21 cellular contexts compared by ENCODE assay signal in genomic region chr9:121390372-121390771, GRCh38. TPM values are rescaled to one million over a fixed set of nuclear protein-coding genes. Genes with fewer than 3 reads are reported as not detected.
DNase-seq lines count a peak whose midpoint lies in the region; ATAC-seq, FAIRE-seq and TF ChIP-seq lines count a peak whose summit lies in the region.
"Had no signal": no experiment of that assay in that cellular context is flagged by ENCODE, and none has a peak within 500 bp of the region (broad histone marks: within the 10 kb centered on the region; RNA-seq: fewer than 3 reads in every experiment).

No MANE protein-coding gene starts in this region.

- H3K4me1 ChIP-seq in HEK293 (ENCODE audit: control insufficient read depth, insufficient read depth, low read length) (no peaks in the 10 kb centered on the region), K562 (replicated peaks in 1 of 2; ENCODE audit: control insufficient read depth in 2 of 2, insufficient read depth in 2 of 2, low read length in 2 of 2) (peaks cover 0 to 17% of the 10 kb centered on the region in 2 experiments; a peak in 3 of 5 replicates)
- H3K4me1 ChIP-seq: BE2C had no signal

- in situ Hi-C loops in K562 (cut with MboI): loop anchor here (10.0 kb wide), 1 partner anchor 636 kb away; no protein-coding TSS in a partner anchor

- no peaks in the 10 kb centered on the region for H3K27me3 ChIP-seq in K562 (ENCODE audit: control insufficient read depth in 2 of 2, insufficient read depth in 2 of 2, low read length in 2 of 2)
- H3K27me3 ChIP-seq: BLaER1 had no signal

- no TSS peak for BruUV-seq in K562 (replicated peaks; lab: Mats Ljungman, UMichigan)

- WGBS in K562 (ENCODE audit: insufficient coverage, low coverage, missing lambda C conversion rate): 35% methylated on average over 1 of the region's 1 CpG

- no peak overlapping the region for H3K4me2 ChIP-seq in K562 (ENCODE audit: insufficient read depth, low read length)
- H3K4me2 ChIP-seq: BLaER1 had no signal

- ATAC-seq in K562: no peak
- no peak for ATAC-seq in HG03378 (IDR thresholded peaks at IDR 0.05; ENCODE audit: unreplicated experiment)
- ATAC-seq: CD8-positive, alpha-beta T cell had no signal

- no peak for FAIRE-seq in K562 (lab: Jason Lieb, UNC)
- FAIRE-seq: A204.1, D721Med, G401.6, GM12891, GM19239 had no signal

- H2AFZ ChIP-seq in K562 (ENCODE audit: low read depth, low read length): no peak overlapping the region

- H3K36me3 ChIP-seq in HEK293 (ENCODE audit: control insufficient read depth in 2 of 2, insufficient read depth in 1 of 2, low read length in 2 of 2) (no peaks in the 10 kb centered on the region), K562 (ENCODE audit: control insufficient read depth, insufficient read depth, low read length) (no peaks in the 10 kb centered on the region; the same call in 2 of the 3 replicates)
- H3K36me3 ChIP-seq: BE2C, BLaER1 had no signal

- CTCF ChIA-PET in HEK293 (lab: Yijun Ruan, JAX): interaction anchor here (0.7 to 3.0 kb wide), 5 partner anchors 7 to 70 kb away, joined by 3 to 15 read pairs (median 7); no protein-coding TSS in a partner anchor
- CTCF ChIA-PET in K562 (lab: Yijun Ruan, JAX; ENCODE audit: low intra/inter-chr PET ratio): no interaction called here

- no peak for TF ChIP-seq RAD21 in K562 (CRISPR knock-in tag; conservative IDR thresholded peaks at IDR 0.05 in 1 of 2, IDR thresholded peaks at IDR 0.05 in 1 of 2)

- intact Hi-C loops in K562 (cut with micrococcal nuclease): loop anchor here (10.0 kb wide), 1 partner anchor 406 kb away; no protein-coding TSS in a partner anchor

- H3K4me3 ChIP-seq in HEK293 (ENCODE audit: low read depth, low read length) (no peak overlapping the region), K562 (no peak overlapping the region)
- H3K4me3 ChIP-seq: BLaER1 had no signal

- no peak for TF ChIP-seq CTCF in HEK293 (tag by site-specific recombination; IDR thresholded peaks at IDR 0.05)
- no peak for TF ChIP-seq CTCF in K562 (IDR thresholded peaks at IDR 0.05 in 2 of 3, conservative IDR thresholded peaks at IDR 0.05 in 1 of 3; ENCODE audit: insufficient read depth in 2 of 3, low read depth in 1 of 3, low read length in 3 of 3)

- no peaks in the 10 kb centered on the region for H3K79me2 ChIP-seq in K562 (ENCODE audit: control insufficient read depth, insufficient read depth, low read length)

- no peak for TF ChIP-seq POLR2A in K562 (conservative IDR thresholded peaks at IDR 0.05)

- H4K20me1 ChIP-seq in K562 (replicated peaks; ENCODE audit: control insufficient read depth, insufficient read depth, low read length): no peaks in the 10 kb centered on the region
- H4K20me1 ChIP-seq: BLaER1 had no signal

- no peak overlapping the region for H3K27ac ChIP-seq in HEK293 (ENCODE audit: extremely low read depth, low read depth, low read length)
- H3K27ac ChIP-seq in K562 (ENCODE audit: extremely low read depth, low read depth, low read length): no peak overlapping the region
- H3K27ac ChIP-seq: BLaER1 had no signal

- H3K9me3 ChIP-seq in HEK293 (ENCODE audit: control insufficient read depth, insufficient read depth, low read depth, low read length) (no peaks in the 10 kb centered on the region), K562 (replicated peaks; ENCODE audit: control insufficient read depth, insufficient read depth, low read depth, low read length) (no peaks in the 10 kb centered on the region)
- H3K9me3 ChIP-seq: BE2C, BLaER1, Caco-2 had no signal

- no peak for TF ChIP-seq EP300 in K562 (IDR thresholded peaks at IDR 0.05; ENCODE audit: low read length)

- POLR2A ChIA-PET in HEK293 (lab: Yijun Ruan, JAX) (no interaction called here), K562 (lab: Yijun Ruan, JAX) (no interaction called here)

- DNase-seq in GOT3 (lab: John Stamatoyannopoulos, UW): peak; percentile 95
- no peak for DNase-seq in K562 (ENCODE audit: extremely low read depth in 1 of 4, low spot score in 3 of 4)
- DNase-seq in NCI-H1694 treated with DMSO at 0.1 percent for 48 hours (lab: John Stamatoyannopoulos, UW): no peak
- DNase-seq: 8988T; ACHN; BE2C; C1 segment of cervical spinal cord; Caco-2; Calu3; CD4-positive, alpha-beta T cell; CD8-positive, alpha-beta T cell; DMS79 treated with DMSO at 0.1 percent for 48 hours; GF-D8 had no signal

- no peak overlapping the region for H3K9ac ChIP-seq in K562 (ENCODE audit: insufficient read depth in 1 of 2, low read depth in 2 of 2, low read length in 2 of 2)
- H3K9ac ChIP-seq: BLaER1 had no signal

- no peaks in the 10 kb centered on the region for H3K9me1 ChIP-seq in K562 (ENCODE audit: control insufficient read depth, insufficient read depth, low read length)

TF ChIP-seq in HEK293, 187 proteins besides CTCF, POLR2A, EP300 and RAD21:
- no peak for TF ChIP-seq BCL11A (tag by site-specific recombination; IDR thresholded peaks at IDR 0.05; ENCODE audit: low read depth)
- TF ChIP-seq PRDM10 (tag by site-specific recombination; IDR thresholded peaks at IDR 0.05): peak; percentile 75
- TF ChIP-seq ZNF623 (tag by site-specific recombination; IDR thresholded peaks at IDR 0.05): no peak

TF ChIP-seq in K562, 482 proteins besides CTCF, POLR2A, EP300 and RAD21:
- no peak for TF ChIP-seq RBM15 (IDR thresholded peaks at IDR 0.05; ENCODE audit: insufficient read depth, low read length)
- TF ChIP-seq PRDM10 (IDR thresholded peaks at IDR 0.05; ENCODE audit: partially characterized antibody): peak; percentile 93
- TF ChIP-seq DDX20 (tag; IDR thresholded peaks at IDR 0.05; ENCODE audit: low read depth): no peak
- peak; percentile 30; the same call in 1 of the 2 replicates for TF ChIP-seq ATF7 (IDR thresholded peaks at IDR 0.05)
- no peak for TF ChIP-seq CEBPG (CRISPR knock-in tag; IDR thresholded peaks at IDR 0.05)
- TF ChIP-seq CEBPG (tag; conservative IDR thresholded peaks at IDR 0.05 in 1 of 2, IDR thresholded peaks at IDR 0.05 in 1 of 2): peak in 1 of 2 experiments; percentile 31; a peak in 1 of 4 replicates

RNA-seq across cellular contexts. Expression of gene STOM, which starts 20.3 kb away (rescaled TPM):
- total RNA-seq in K562 (2011; cell fraction: chromatin; rRNA removed; ENCODE audit: low replicate concordance): 57.6 and 69.2 TPM in 2 replicates
- 86.6 and 95.4 TPM in 2 replicates for total RNA-seq in K562 (2011; cell fraction: nucleolus; rRNA removed)
- total RNA-seq in K562 (2011; cell fraction: nucleoplasm; rRNA removed): 109 and 133 TPM in 2 replicates
- total RNA-seq in K562 (2014; rRNA removed): 23.2 and 34.7 TPM in 2 replicates
- 43.9 and 52.4 TPM in 2 replicates for total RNA-seq in K562 (2014; rRNA removed; fragmentation: Illumina TruSeq; extraction: Trizol)
- 54.4 and 58.1 TPM in 2 replicates for total RNA-seq in K562 (2015; rRNA removed; fragmentation: Illumina TruSeq; extraction: Trizol)
- total RNA-seq in K562 (2021): 56.7 and 56.9 TPM in 2 replicates
- polyA plus RNA-seq in K562 (2011; rRNA removed): 62.6 and 140 TPM in 2 replicates
- polyA plus RNA-seq in K562 (2011; cell fraction: cytosol; rRNA removed): 46.5 and 61.5 TPM in 2 replicates
- 15.3 and 22.4 TPM in 2 replicates for polyA plus RNA-seq in K562 (2011; cell fraction: nucleus; rRNA removed)
- 27.0 and 42.0 TPM in 2 replicates for polyA plus RNA-seq in K562 (2012)
- 46.9 and 49.4 TPM in 2 replicates for polyA plus RNA-seq in K562 (2014; fragmentation: Illumina TruSeq; extraction: Trizol)
- 10 to 100 TPM; 24.6 to 35.8 TPM for polyA plus RNA-seq in K562 (2014; fragmentation: Nextera tagmentation; extraction: Ambion mirVana)
- polyA plus RNA-seq in K562 (2014; rRNA removed): 33.5 and 43.0 TPM in 2 replicates
- 40.2 and 82.5 TPM in 2 replicates for polyA minus RNA-seq in K562 (2011; rRNA and poly(A)+ RNA removed)
- polyA minus RNA-seq in K562 (2011; cell fraction: cytosol; rRNA and poly(A)+ RNA removed): 37.9 and 62.8 TPM in 2 replicates
- 11.0 and 11.8 TPM in 2 replicates for polyA minus RNA-seq in K562 (2011; cell fraction: nucleus; rRNA and poly(A)+ RNA removed)
